In genomic region chr22:23503736-23504440, GRCh38 we compare ENCODE assay signal across 1 cellular context.
TF ChIP-seq lines count a peak whose summit lies in the region.

No MANE protein-coding gene starts in this region.

TF ChIP-seq in H1, 55 proteins besides CTCF, POLR2A, EP300 and RAD21:
- TF ChIP-seq TAF7 (optimal IDR thresholded peaks at IDR 0.05; ENCODE audit: borderline replicate concordance, low read depth, low read length): no peak
- TF ChIP-seq ATF2 (IDR thresholded peaks at IDR 0.05; ENCODE audit: low read length): no peak
- TF ChIP-seq JUN (IDR thresholded peaks at IDR 0.05; ENCODE audit: low read depth, low read length): no peak
TF ChIP-seq in H1: peak in this region for 0.
